8 cellular contexts compared by ENCODE assay signal in genomic region chr20:49936153-49937022, GRCh38. TPM values are rescaled to one million over a fixed set of nuclear protein-coding genes. Genes with fewer than 3 reads are reported as not detected.
DNase-seq lines count a peak whose midpoint lies in the region; ATAC-seq and TF ChIP-seq lines count a peak whose summit lies in the region.

RNF114 (plus strand) TSS chr20:49936397; CDS start chr20:49936413, 16 bp downstream.

- TF ChIP-seq POLR2A in Peyer's patch (IDR thresholded peaks at IDR 0.05): peak; percentile 92 to 94
- peak; percentile 92 for TF ChIP-seq POLR2A in esophagus muscularis mucosa (IDR thresholded peaks at IDR 0.05; ENCODE audit: low read depth)

- H3K27me3 ChIP-seq in Peyer's patch (no peaks in the 10 kb centered on the region), esophagus muscularis mucosa (no peaks in the 10 kb centered on the region), muscle layer of duodenum (ENCODE audit: low read depth, low read length) (no peaks in the 10 kb centered on the region)

- ATAC-seq in GM21447 (IDR thresholded peaks at IDR 0.05; ENCODE audit: unreplicated experiment): peak; percentile 61
- peak; percentile 92 to 94 for ATAC-seq in activated T-cell treated with anti-CD3 and anti-CD28 coated beads, Interleukin-2, amount 50 U/mL, for 72 hours (replicated peaks in 1 of 2)

- CTCF ChIA-PET in Calu3 (lab: Charles Lee): interaction anchor here (0.6 to 1.4 kb wide), 5 partner anchors 20 to 135 kb away, joined by 4 to 12 read pairs (median 5); partner anchors contain the start of gene SPATA2

- peak within 1 kb of the TSS; percentile 65 for H3K27ac Mint-ChIP-seq in Calu3 (ENCODE audit: unreplicated experiment)
- peak within 1 kb of the TSS; percentile 96 for H3K27ac Mint-ChIP-seq in activated T-cell treated with anti-CD3 and anti-CD28 coated beads, Interleukin-2, amount 50 U/mL, for 72 hours

- in situ Hi-C loops in KBM-7 (cut with MboI; ENCODE audit: low pct_unique_long_range_greater_than_20kb, low sequenced_read_pairs): no loop called here

- peaks cover 31% of the 10 kb centered on the region for H3K4me1 Mint-ChIP-seq in Calu3 (ENCODE audit: low read depth, unreplicated experiment)
- peaks cover 41% of the 10 kb centered on the region for H3K4me1 Mint-ChIP-seq in activated T-cell treated with anti-CD3 and anti-CD28 coated beads, Interleukin-2, amount 50 U/mL, for 72 hours (ENCODE audit: low read depth)

- no peaks in the 10 kb centered on the region for H3K9me3 ChIP-seq in Peyer's patch
- H3K9me3 ChIP-seq in esophagus muscularis mucosa: no peaks in the 10 kb centered on the region
- no peaks in the 10 kb centered on the region for H3K9me3 ChIP-seq in muscle layer of duodenum (ENCODE audit: control insufficient read depth in 1 of 2, low read length in 2 of 2)

- peak within 1 kb of the TSS; percentile 96 for H3K4me3 Mint-ChIP-seq in Calu3 (ENCODE audit: low read depth, unreplicated experiment)
- H3K4me3 Mint-ChIP-seq in activated T-cell treated with anti-CD3 and anti-CD28 coated beads, Interleukin-2, amount 50 U/mL, for 72 hours: peak within 1 kb of the TSS; percentile 93 to 99

- no peak for TF ChIP-seq EP300 in esophagus muscularis mucosa (IDR thresholded peaks at IDR 0.05)

- H3K36me3 ChIP-seq in Peyer's patch: peaks cover 0 to 11% (median 0%) of the 10 kb centered on the region in 3 donors
- peaks cover 0 to 20% (median 10%) of the 10 kb centered on the region in 4 donors for H3K36me3 ChIP-seq in esophagus muscularis mucosa
- peaks cover 5 to 9% of the 10 kb centered on the region in 2 donors for H3K36me3 ChIP-seq in muscle layer of duodenum (ENCODE audit: control insufficient read depth in 1 of 2, insufficient read depth in 2 of 2, low read length in 2 of 2)

- H3K4me1 ChIP-seq in Peyer's patch: peaks cover 0 to 38% (median 19%) of the 10 kb centered on the region in 4 donors
- H3K4me1 ChIP-seq in esophagus muscularis mucosa: peaks cover 34 to 55% (median 50%) of the 10 kb centered on the region in 4 donors
- peaks cover 18 to 37% of the 10 kb centered on the region in 2 donors for H3K4me1 ChIP-seq in muscle layer of duodenum (ENCODE audit: control insufficient read depth in 1 of 2, insufficient read depth in 2 of 2, low read length in 2 of 2)

- intact Hi-C loops in Calu3 (cut with micrococcal nuclease; ENCODE audit: unreplicated experiment) (no loop called here), esophagus muscularis mucosa (cut with DNase I) (no loop called here)

- peaks cover 43% of the 10 kb centered on the region for H3K36me3 Mint-ChIP-seq in Calu3 (ENCODE audit: insufficient read depth, unreplicated experiment)
- H3K36me3 Mint-ChIP-seq in activated T-cell treated with anti-CD3 and anti-CD28 coated beads, Interleukin-2, amount 50 U/mL, for 72 hours (ENCODE audit: insufficient read depth in 2 of 2): peaks cover 5 to 6% of the 10 kb centered on the region in 2 donors

- H3K9me3 Mint-ChIP-seq in Calu3 (ENCODE audit: low read depth, unreplicated experiment): no peaks in the 10 kb centered on the region
- H3K9me3 Mint-ChIP-seq in activated T-cell treated with anti-CD3 and anti-CD28 coated beads, Interleukin-2, amount 50 U/mL, for 72 hours: no peaks in the 10 kb centered on the region

- peak within 1 kb of the TSS; percentile 92 to 99 (median 94) for H3K27ac ChIP-seq in Peyer's patch
- peak within 1 kb of the TSS; percentile 89 to 98 (median 94) for H3K27ac ChIP-seq in esophagus muscularis mucosa (replicated peaks in 1 of 4)
- H3K27ac ChIP-seq in muscle layer of duodenum (ENCODE audit: low read length): peak within 1 kb of the TSS; percentile 87

- DNase-seq in Calu3 (peak; percentile 96), KBM-7 (peak; percentile 75), Peyer's patch (peak; percentile 91 to 96 (median 94)), esophagus muscularis mucosa (ENCODE audit: extremely low spot score) (peak; percentile 98)
- DNase-seq in activated T-cell treated with anti-CD3 and anti-CD28 coated beads, Interleukin-2, amount 50 U/mL, for 72 hours: peak; percentile 90 to 92
- DNase-seq in stimulated activated CD8-positive, alpha-beta memory T cell treated with anti-CD3 and anti-CD28 coated beads, Interleukin-7, amount 100 ng/mL, for 24 hours (ENCODE audit: low read depth): peak; percentile 81

- TF ChIP-seq CTCF in Calu3 (IDR thresholded peaks at IDR 0.05; ENCODE audit: unreplicated experiment): no peak
- TF ChIP-seq CTCF in Peyer's patch (IDR thresholded peaks at IDR 0.05): peak in 1 of 6 experiments; percentile 14
- peak in 1 of 3 experiments; percentile 23 for TF ChIP-seq CTCF in esophagus muscularis mucosa (IDR thresholded peaks at IDR 0.05)

- under 1% methylated on average over 22 of the region's 79 CpGs for WGBS in esophagus muscularis mucosa

- H3K4me3 ChIP-seq in Peyer's patch (peak within 1 kb of the TSS; percentile 84 to 100 (median 92)), esophagus muscularis mucosa (peak within 1 kb of the TSS; percentile 71 to 99 (median 92)), muscle layer of duodenum (ENCODE audit: low read depth in 1 of 2, low read length in 2 of 2) (peak within 1 kb of the TSS; percentile 82 to 86)

- BruUV-seq in Calu3 (replicated peaks; lab: Mats Ljungman, UMichigan): no TSS peak

- H3K27me3 Mint-ChIP-seq in Calu3 (ENCODE audit: unreplicated experiment): no peaks in the 10 kb centered on the region
- H3K27me3 Mint-ChIP-seq in activated T-cell treated with anti-CD3 and anti-CD28 coated beads, Interleukin-2, amount 50 U/mL, for 72 hours (ENCODE audit: low read depth): no peaks in the 10 kb centered on the region

RNA-seq across cellular contexts. Expression of gene RNF114, which starts in this region (rescaled TPM):
- total RNA-seq in Calu3 (2022) (72.3 and 93.9 TPM in 2 replicates), Peyer's patch (100 to 1,000 TPM; 205 to 275 (median 259) TPM), esophagus muscularis mucosa (100 to 1,000 TPM in 1 of 4 donors, 10 to 100 TPM in 3; 65.2 to 142 (median 78.1) TPM)
- 100 to 1,000 TPM in 1 of 2 donors, 10 to 100 TPM in 1; 99.2 to 113 TPM for total RNA-seq in activated T-cell treated with anti-CD3 and anti-CD28 coated beads, Interleukin-2, amount 50 U/mL, for 72 hours

Comparison
In these comparisons a context has a peak if more than half of its experiments do, and no peak if none do; other contexts are left out.
1. Peak in every context shown above with its lines: DNase-seq, ATAC-seq, H3K4me3 ChIP-seq and H3K27ac ChIP-seq.